Comparison of ENCODE assay signal across 9 cellular contexts in genomic region chr10:23742368-23742767, GRCh38.
DNase-seq lines count a peak whose midpoint lies in the region; ATAC-seq lines count a peak whose summit lies in the region.
"Had no signal": no experiment of that assay in that cellular context is flagged by ENCODE, and none has a peak within 500 bp of the region (broad histone marks: within the 10 kb centered on the region; RNA-seq: fewer than 3 reads in every experiment).

No MANE protein-coding gene starts in this region.

- no peak overlapping the region for H3K4me3 Mint-ChIP-seq in stimulated activated naive CD8-positive, alpha-beta T cell treated with anti-CD3 and anti-CD28 coated beads, Interleukin-15, amount 100 ng/mL, for 72 hours
- H3K4me3 Mint-ChIP-seq in activated T-cell treated with anti-CD3 and anti-CD28 coated beads, Interleukin-2, amount 50 U/mL, for 4 hours: no peak overlapping the region

- H3K27ac Mint-ChIP-seq in stimulated activated naive CD8-positive, alpha-beta T cell treated with anti-CD3 and anti-CD28 coated beads, Interleukin-15, amount 100 ng/mL, for 72 hours: no peak overlapping the region

- no peak for DNase-seq in stimulated activated naive CD8-positive, alpha-beta T cell treated with anti-CD3 and anti-CD28 coated beads, Interleukin-15, amount 100 ng/mL, for 72 hours
- DNase-seq in stimulated activated naive CD8-positive, alpha-beta T cell treated with anti-CD3 and anti-CD28 coated beads, Interleukin-15, Interleukin-2, amounts not matched to agents 100 U/mL and 50 U/mL, for 24 hours: no peak
- DNase-seq in DMS79 (lab: John Stamatoyannopoulos, UW) (no peak), NCI-H510A (lab: John Stamatoyannopoulos, UW) (no peak)
- no peak for DNase-seq in activated CD8-positive, alpha-beta memory T cell treated with anti-CD3 and anti-CD28 coated beads, Interleukin-2, amount 50 U/mL, for 48 hours
- no peak for DNase-seq in activated T-cell treated with anti-CD3 and anti-CD28 coated beads, Interleukin-2, amount 50 U/mL, for 4 hours
- DNase-seq: NCI-H524 had no signal

- H3K4me1 Mint-ChIP-seq in stimulated activated naive CD8-positive, alpha-beta T cell treated with anti-CD3 and anti-CD28 coated beads, Interleukin-15, amount 100 ng/mL, for 72 hours: peaks cover 8% of the 10 kb centered on the region
- H3K4me1 Mint-ChIP-seq in activated T-cell treated with anti-CD3 and anti-CD28 coated beads, Interleukin-2, amount 50 U/mL, for 4 hours (ENCODE audit: low read depth): no peaks in the 10 kb centered on the region

- H3K36me3 Mint-ChIP-seq in activated T-cell treated with anti-CD3 and anti-CD28 coated beads, Interleukin-2, amount 50 U/mL, for 4 hours (ENCODE audit: insufficient read depth): no peaks in the 10 kb centered on the region

- ATAC-seq in stimulated activated naive CD8-positive, alpha-beta T cell treated with anti-CD3 and anti-CD28 coated beads, Interleukin-15, amount 100 ng/mL, for 72 hours: peak; percentile 63
- no peak for ATAC-seq in stimulated activated naive CD8-positive, alpha-beta T cell treated with anti-CD3 and anti-CD28 coated beads, Interleukin-15, Interleukin-2, amounts not matched to agents 100 U/mL and 50 U/mL, for 24 hours
- ATAC-seq in HG02798 (IDR thresholded peaks at IDR 0.05; ENCODE audit: poor library complexity, unreplicated experiment) (peak; percentile 62), HG03571 (IDR thresholded peaks at IDR 0.05; ENCODE audit: unreplicated experiment) (peak; percentile 94)
- ATAC-seq in activated T-cell treated with anti-CD3 and anti-CD28 coated beads, Interleukin-2, amount 50 U/mL, for 4 hours: no peak

- H3K9me3 Mint-ChIP-seq in stimulated activated naive CD8-positive, alpha-beta T cell treated with anti-CD3 and anti-CD28 coated beads, Interleukin-15, amount 100 ng/mL, for 72 hours: peaks cover 0 to 8% of the 10 kb centered on the region in 2 donors
- H3K9me3 Mint-ChIP-seq in activated T-cell treated with anti-CD3 and anti-CD28 coated beads, Interleukin-2, amount 50 U/mL, for 4 hours: no peaks in the 10 kb centered on the region

- peaks cover 33% of the 10 kb centered on the region for H3K27me3 Mint-ChIP-seq in stimulated activated naive CD8-positive, alpha-beta T cell treated with anti-CD3 and anti-CD28 coated beads, Interleukin-15, amount 100 ng/mL, for 72 hours
- peaks cover 17% of the 10 kb centered on the region for H3K27me3 Mint-ChIP-seq in activated T-cell treated with anti-CD3 and anti-CD28 coated beads, Interleukin-2, amount 50 U/mL, for 4 hours (ENCODE audit: low read depth)

Comparison
In these comparisons a context has a peak if more than half of its experiments do, and no peak if none do; other contexts are left out.
1. ATAC-seq: peak in stimulated activated naive CD8-positive, alpha-beta T cell treated with anti-CD3 and anti-CD28 coated beads, Interleukin-15, amount 100 ng/mL, for 72 hours (single experiment), HG02798 (single experiment) and HG03571 (single experiment); none in stimulated activated naive CD8-positive, alpha-beta T cell treated with anti-CD3 and anti-CD28 coated beads, Interleukin-15, Interleukin-2, amounts not matched to agents 100 U/mL and 50 U/mL, for 24 hours (single experiment) and activated T-cell treated with anti-CD3 and anti-CD28 coated beads, Interleukin-2, amount 50 U/mL, for 4 hours (0 of 2).